In genomic region chr2:231037202-231037730, GRCh38 we compare ENCODE assay signal across 8 cellular contexts. TPM values are rescaled to one million over a fixed set of nuclear protein-coding genes. Genes with fewer than 3 reads are reported as not detected.
DNase-seq lines count a peak whose midpoint lies in the region; ATAC-seq lines count a peak whose summit lies in the region.

Gene C2orf72, plus strand, starts transcription at chr2:231037523. Its CDS starts 43 bp downstream, at chr2:231037566.

- peaks cover 30 to 90% (median 63%) of the 10 kb centered on the region in 5 donors for H3K27me3 Mint-ChIP-seq in naive thymus-derived CD8-positive, alpha-beta T cell

- H3K27me3 ChIP-seq in BLaER1 treated with 17β-estradiol and CSF1 and Interleukin-3, amounts not matched to agents 10 nM and 100 nM: peaks cover 59 to 84% (median 72%) of the 10 kb centered on the region in 11 experiments

- H3K27ac Mint-ChIP-seq in naive thymus-derived CD8-positive, alpha-beta T cell: peak within 1 kb of the TSS in 1 of 10 donors; percentile 53

- peak within 1 kb of the TSS; percentile 45 to 69 (median 58) for H3K4me3 ChIP-seq in BLaER1 treated with 17β-estradiol and CSF1 and Interleukin-3, amounts not matched to agents 10 nM and 100 nM

- no peaks in the 10 kb centered on the region for H3K9me3 Mint-ChIP-seq in naive thymus-derived CD8-positive, alpha-beta T cell

- no peaks in the 10 kb centered on the region for H3K36me3 Mint-ChIP-seq in naive thymus-derived CD8-positive, alpha-beta T cell

- DNase-seq in caudate nucleus (lab: John Stamatoyannopoulos, UW) (peak in 9 of 61 donors; percentile 13 to 56 (median 27)), NCI-H1092 treated with DMSO at 0.1 percent for 48 hours (lab: John Stamatoyannopoulos, UW) (no peak), DMS153 (lab: John Stamatoyannopoulos, UW) (no peak)
- no peak for DNase-seq in naive thymus-derived CD8-positive, alpha-beta T cell

- POLR2A ChIA-PET in naive thymus-derived CD8-positive, alpha-beta T cell (lab: Charles Lee): no interaction called here

- H3K36me3 ChIP-seq in BLaER1 treated with 17β-estradiol and CSF1 and Interleukin-3, amounts not matched to agents 10 nM and 100 nM: no peaks in the 10 kb centered on the region

- H3K4me1 Mint-ChIP-seq in naive thymus-derived CD8-positive, alpha-beta T cell: peaks cover 2 to 11% (median 7%) of the 10 kb centered on the region in 4 donors

- H3K9me3 ChIP-seq in BLaER1 treated with 17β-estradiol and CSF1 and Interleukin-3, amounts not matched to agents 10 nM and 100 nM (replicated peaks in 1 of 11): no peaks in the 10 kb centered on the region

- H3K27ac ChIP-seq in BLaER1 treated with 17β-estradiol and CSF1 and Interleukin-3, amounts not matched to agents 10 nM and 100 nM: no peak within 1 kb of the TSS
- H3K27ac ChIP-seq in caudate nucleus (ENCODE audit: low read depth, low read length): peak within 1 kb of the TSS; percentile 73

- peaks cover 0 to 10% (median 2%) of the 10 kb centered on the region in 10 experiments; a peak in 7 of 20 replicates for H3K4me1 ChIP-seq in BLaER1 treated with 17β-estradiol and CSF1 and Interleukin-3, amounts not matched to agents 10 nM and 100 nM

- peak; percentile 47 for ATAC-seq in HG03432 (IDR thresholded peaks at IDR 0.05; ENCODE audit: unreplicated experiment)
- peak; percentile 38 to 53 for ATAC-seq in naive thymus-derived CD8-positive, alpha-beta T cell
- ATAC-seq in HG03378 (IDR thresholded peaks at IDR 0.05; ENCODE audit: unreplicated experiment): no peak
- no peak for ATAC-seq in GM18867 (IDR thresholded peaks at IDR 0.05; ENCODE audit: unreplicated experiment)

- H3K4me2 ChIP-seq in BLaER1 treated with 17β-estradiol and CSF1 and Interleukin-3, amounts not matched to agents 10 nM and 100 nM: peak within 1 kb of the TSS; percentile 78 to 94 (median 87)

- H3K9ac ChIP-seq in BLaER1 treated with 17β-estradiol and CSF1 and Interleukin-3, amounts not matched to agents 10 nM and 100 nM: peak within 1 kb of the TSS in 4 of 11 experiments; percentile 36 to 60 (median 47); a peak in 3 of 22 replicates

- peaks cover 0 to 10% (median 0%) of the 10 kb centered on the region in 11 experiments; a peak in 3 of 22 replicates for H4K20me1 ChIP-seq in BLaER1 treated with 17β-estradiol and CSF1 and Interleukin-3, amounts not matched to agents 10 nM and 100 nM

- H3K4me3 Mint-ChIP-seq in naive thymus-derived CD8-positive, alpha-beta T cell: peak within 1 kb of the TSS; percentile 38 to 82 (median 62)

RNA-seq across cellular contexts. Expression of gene C2orf72, which starts in this region (rescaled TPM):
- total RNA-seq in naive thymus-derived CD8-positive, alpha-beta T cell: not detected
- polyA plus RNA-seq in naive thymus-derived CD8-positive, alpha-beta T cell: not detected

Comparison
In these comparisons a context has a peak if more than half of its experiments do, and no peak if none do; other contexts are left out.
1. Peak in ATAC-seq in naive thymus-derived CD8-positive, alpha-beta T cell; RNA of the gene not detected or under 1 TPM.